Comparison of ENCODE assay signal across 14 cellular contexts in genomic region chr15:26967719-26968269, GRCh38. TPM values are rescaled to one million over a fixed set of nuclear protein-coding genes. Genes with fewer than 3 reads are reported as not detected.
DNase-seq lines count a peak whose midpoint lies in the region; ATAC-seq and TF ChIP-seq lines count a peak whose summit lies in the region.
"Had no signal": no experiment of that assay in that cellular context is flagged by ENCODE, and none has a peak within 500 bp of the region (broad histone marks: within the 10 kb centered on the region; RNA-seq: fewer than 3 reads in every experiment).

No MANE protein-coding gene starts in this region.

- WGBS in mesodermal cell (ENCODE audit: insufficient coverage in 2 of 2), 2 experiments: 0 to 2% methylated on average over 18 to 38 of the region's 48 CpGs

- H3K27ac ChIP-seq in mesodermal cell (ENCODE audit: low read depth, low read length, severe bottlenecking): no peak overlapping the region
- H3K27ac ChIP-seq: neutrophil had no signal

- H3K4me1 ChIP-seq in mesodermal cell (ENCODE audit: control insufficient read depth, insufficient read depth, low read length, poor library complexity, severe bottlenecking): no peaks in the 10 kb centered on the region

- no peak for TF ChIP-seq CTCF in AG04449 (IDR thresholded peaks at IDR 0.05; ENCODE audit: insufficient read depth, low read length, missing control alignments)

- H3K4me3 ChIP-seq in AG04449 (ENCODE audit: low read depth, low read length) (peak overlapping the region; percentile 43), MG63 (no peak overlapping the region), mesodermal cell (ENCODE audit: extremely low read depth, insufficient read depth, low read length, poor library complexity, severe bottlenecking) (peak overlapping the region; percentile 48)

- no peak for ATAC-seq in HG02970 (IDR thresholded peaks at IDR 0.05; ENCODE audit: low FRiP score, unreplicated experiment)

- no peak for DNase-seq in AG04449 (ENCODE audit: low read depth, low spot score)
- peak; percentile 15 for DNase-seq in MG63
- peak; percentile 81 for DNase-seq in ecto neural progenitor cell (ENCODE audit: low spot score)
- no peak for DNase-seq in HCEC 1CT
- no peak for DNase-seq in T-helper 9 cell
- DNase-seq in NCI-H1417 (lab: John Stamatoyannopoulos, UW): no peak
- DNase-seq: activated B cell treated with CpG ODN at 0.5 μM for 24 hours; activated T-cell treated with anti-CD3 and anti-CD28 coated beads, Interleukin-2, amount 50 U/mL, for 24 hours; aorta; MM.1S; Right ventricle myocardium superior had no signal

- peaks cover 8% of the 10 kb centered on the region for H3K27me3 ChIP-seq in MG63

- H3K9me3 ChIP-seq in MG63 (no peaks in the 10 kb centered on the region), mesodermal cell (ENCODE audit: control insufficient read depth, low read length) (no peaks in the 10 kb centered on the region)
- H3K9me3 ChIP-seq: neutrophil had no signal

- no peaks in the 10 kb centered on the region for H3K36me3 ChIP-seq in MG63
- H3K36me3 ChIP-seq in mesodermal cell (ENCODE audit: control insufficient read depth, insufficient read depth, low read length): no peaks in the 10 kb centered on the region
- H3K36me3 ChIP-seq: neutrophil had no signal

- CTCF ChIA-PET in AG04449 (lab: Yijun Ruan, JAX): no interaction called here

- POLR2A ChIA-PET in AG04449 (lab: Yijun Ruan, JAX): no interaction called here

RNA-seq across cellular contexts. Expression of gene GABRG3, which starts 3.2 kb away (rescaled TPM):
- total RNA-seq in MG63 (2014; rRNA removed; shearing (Covaris generic); ENCODE audit: low replicate concordance): not detected in 2 replicates
- 0.48 TPM for polyA plus RNA-seq in mesodermal cell (2013, experiment 1 of 2)
- polyA plus RNA-seq in mesodermal cell (2013, experiment 2 of 2): 0.56 TPM
- total RNA-seq: activated B cell treated with CpG ODN at 0.5 μM for 24 hours, aorta, Right ventricle myocardium superior had no signal
- polyA plus RNA-seq: aorta had no signal

Comparison
In these comparisons a context has a peak if more than half of its experiments do, and no peak if none do; other contexts are left out.
1. DNase-seq: peak in MG63 (single experiment) and ecto neural progenitor cell (single experiment); none in AG04449 (single experiment), HCEC 1CT (single experiment), T-helper 9 cell (single experiment) and NCI-H1417 (0 of 3).